Comparison of ENCODE assay signal across 1 cellular context in genomic region chr10:119908201-119908600, GRCh38.
TF ChIP-seq lines count a peak whose summit lies in the region.

No MANE protein-coding gene starts in this region.

TF ChIP-seq in IMR-90, 13 proteins besides CTCF, POLR2A, EP300 and RAD21 (continued from another document):
- no peak for TF ChIP-seq ELK1 (IDR thresholded peaks at IDR 0.05; ENCODE audit: borderline replicate concordance, low read depth, low read length)
- no peak for TF ChIP-seq USF2 (IDR thresholded peaks at IDR 0.05; ENCODE audit: low read depth, low read length)
- TF ChIP-seq CEBPB (IDR thresholded peaks at IDR 0.05; ENCODE audit: low read depth, low read length): no peak
